ENCODE assay signal across 9 cellular contexts in the genomic region with DNA sequence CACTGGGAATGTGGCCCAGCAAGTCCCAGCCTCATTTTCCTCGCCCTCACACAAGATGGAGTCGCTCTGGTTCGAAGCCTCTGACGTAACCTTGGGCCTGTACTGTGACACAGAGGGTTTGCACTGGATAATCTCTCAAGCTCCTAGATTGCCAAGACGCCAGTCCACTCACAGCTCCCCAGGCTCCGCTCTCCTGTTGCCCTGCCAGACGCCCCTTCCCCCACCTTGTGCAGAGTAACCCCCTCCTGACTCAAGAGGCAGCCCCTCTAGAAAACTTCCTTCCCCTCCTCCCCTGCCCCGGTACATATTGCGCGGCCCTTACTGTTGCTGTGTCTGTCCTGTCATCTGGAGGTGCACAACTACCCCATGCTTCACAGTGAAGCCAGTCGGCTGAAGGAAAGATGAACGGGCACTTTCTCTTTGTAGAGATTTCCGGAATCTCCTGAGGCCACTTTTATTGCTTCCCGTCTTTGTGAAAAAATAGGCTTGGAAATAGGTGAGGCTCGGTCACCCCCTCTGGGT. TPM values are rescaled to one million over a fixed set of nuclear protein-coding genes. Genes with fewer than 3 reads are reported as not detected.
DNase-seq lines count a peak whose midpoint lies in the region; ATAC-seq and TF ChIP-seq lines count a peak whose summit lies in the region.
"Had no signal": no experiment of that assay in that cellular context is flagged by ENCODE, and none has a peak within 500 bp of the region (broad histone marks: within the 10 kb centered on the region; RNA-seq: fewer than 3 reads in every experiment).

No MANE protein-coding gene starts in this region.

- H3K36me3 ChIP-seq in IMR-90 (ENCODE audit: control insufficient read depth, insufficient read depth, low read length) = peaks cover 6% of the 10 kb centered on the region; the same call in 1 of the 2 replicates
- no peaks in the 10 kb centered on the region for H3K36me3 ChIP-seq in endodermal cell (ENCODE audit: control insufficient read depth, insufficient read depth, low read length)
- H3K36me3 ChIP-seq in mucosa of rectum (ENCODE audit: control insufficient read depth in 2 of 2, insufficient read depth in 2 of 2, low read length in 2 of 2) = no peaks in the 10 kb centered on the region
- no peaks in the 10 kb centered on the region for H3K36me3 ChIP-seq in PC-9 (ENCODE audit: low read depth)

- H4K5ac ChIP-seq in IMR-90 (ENCODE audit: low read depth, low read length) = peak overlapping the region; percentile 91

- peak overlapping the region; percentile 66 for H3K4me3 Mint-ChIP-seq in endodermal cell

- peak overlapping the region; percentile 82 for H3K27ac Mint-ChIP-seq in endodermal cell
- H3K27ac Mint-ChIP-seq: activated naive CD4-positive, alpha-beta T cell treated with anti-CD3 and anti-CD28 coated beads, Interleukin-2, amount 50 U/mL, for 72 hours had no signal

- peak overlapping the region; percentile 28; the same call in 1 of the 2 replicates for H2BK120ac ChIP-seq in IMR-90 (ENCODE audit: low read depth, low read length)

- no peak for TF ChIP-seq POLR2A in IMR-90 (IDR thresholded peaks at IDR 0.05; ENCODE audit: low read depth, low read length)

- H2AFZ ChIP-seq in IMR-90 (replicated peaks; ENCODE audit: low read length, poor library complexity) (peak overlapping the region; percentile 93), PC-9 (no peak overlapping the region)

- 0 out of 2 replicates have a peak overlapping the region, but pooled peaks have one; percentile 50 for H3K56ac ChIP-seq in IMR-90 (ENCODE audit: extremely low read depth, insufficient read depth, low read length)

- peak overlapping the region; percentile 91 for H2AK9ac ChIP-seq in IMR-90 (replicated peaks; ENCODE audit: low read depth, low read length, poor library complexity)

- H3K9ac ChIP-seq in IMR-90 (ENCODE audit: low read depth, low read length) = peak overlapping the region; percentile 79
- H3K9ac ChIP-seq in endodermal cell (ENCODE audit: extremely low read depth, low read length, poor library complexity, severe bottlenecking) = peak overlapping the region; percentile 5
- peak overlapping the region; percentile 41 to 67 for H3K9ac ChIP-seq in mucosa of rectum (ENCODE audit: low read depth in 1 of 2, low read length in 2 of 2)

- no peaks in the 10 kb centered on the region for H3K9me3 Mint-ChIP-seq in endodermal cell
- H3K9me3 Mint-ChIP-seq: activated naive CD4-positive, alpha-beta T cell treated with anti-CD3 and anti-CD28 coated beads, Interleukin-2, amount 50 U/mL, for 72 hours had no signal

- dilution Hi-C loops in IMR-90 (cut with HindIII; ENCODE audit: low sequenced_read_pairs, unreplicated experiment) = no loop called here

- no peaks in the 10 kb centered on the region for H3K36me3 Mint-ChIP-seq in endodermal cell (ENCODE audit: low read depth)

- CTCF ChIA-PET in IMR-90 (lab: Yijun Ruan, JAX) (interaction anchor here (1.6 kb wide), 1 partner anchor 9 kb away, joined by 5 read pairs; no protein-coding TSS in a partner anchor), PC-9 (lab: Charles Lee) (no interaction called here)

- 0 out of 3 replicates have a peak overlapping the region, but pooled peaks have one; percentile 4 for H2BK15ac ChIP-seq in IMR-90 (ENCODE audit: low read depth, low read length)

- no peaks in the 10 kb centered on the region for H3K9me3 ChIP-seq in IMR-90 (ENCODE audit: control insufficient read depth, insufficient read depth, low read length)
- no peaks in the 10 kb centered on the region for H3K9me3 ChIP-seq in endodermal cell (ENCODE audit: control insufficient read depth, low read length)
- no peaks in the 10 kb centered on the region for H3K9me3 ChIP-seq in mucosa of rectum (ENCODE audit: control insufficient read depth in 2 of 2, low read length in 2 of 2)
- H3K9me3 ChIP-seq in PC-9 (ENCODE audit: insufficient read depth, low read depth) = no peaks in the 10 kb centered on the region

- 30% methylated on average over 7 of the region's 15 CpGs; no CpG with 5 or more reads in 1 of the 2 experiments for WGBS in IMR-90 (ENCODE audit: extremely low coverage in 2 of 2, insufficient read length in 1 of 2), 2 experiments
- WGBS in endodermal cell (ENCODE audit: insufficient coverage in 1 of 2, insufficient read length in 1 of 2), 2 experiments = 45 to 57% methylated on average over 13 to 15 of the region's 15 CpGs

- in situ Hi-C loops in ACHN (cut with HindIII; ENCODE audit: low pct_ligation_motif_present, low pct_unique_long_range_greater_than_20kb, low sequenced_read_pairs) (loop anchor here (25.0 kb wide), 1 partner anchor 251 kb away; no protein-coding TSS in a partner anchor), IMR-90 (cut with MboI; ENCODE audit: low sequenced_read_pairs) (no loop called here)

- peaks cover 19% of the 10 kb centered on the region for H3K4me1 Mint-ChIP-seq in endodermal cell

- peak overlapping the region; percentile 71 for H3K4ac ChIP-seq in IMR-90 (ENCODE audit: low read depth, low read length)

- peaks cover 12% of the 10 kb centered on the region for H3K27me3 Mint-ChIP-seq in endodermal cell (ENCODE audit: insufficient read depth)

- no peaks in the 10 kb centered on the region for H3K79me2 ChIP-seq in PC-9 (ENCODE audit: low read depth)

- H3F3A ChIP-seq in PC-9 (ENCODE audit: insufficient read depth, low read depth) = no peaks in the 10 kb centered on the region

- H2AK5ac ChIP-seq in IMR-90 (ENCODE audit: low read depth, low read length) = peak overlapping the region; percentile 83

- H2BK20ac ChIP-seq in IMR-90 (ENCODE audit: low read depth, low read length) = peak overlapping the region; percentile 28; the same call in 1 of the 2 replicates

- no peaks in the 10 kb centered on the region for H4K20me1 ChIP-seq in IMR-90 (ENCODE audit: insufficient read depth, low read length)
- H4K20me1 ChIP-seq in PC-9 (ENCODE audit: insufficient read depth) = no peaks in the 10 kb centered on the region

- peak overlapping the region; percentile 59 for H3K14ac ChIP-seq in IMR-90 (replicated peaks; ENCODE audit: low read depth, low read length)

- H3K9me1 ChIP-seq in IMR-90 (ENCODE audit: insufficient read depth, low read length) = peaks cover 9% of the 10 kb centered on the region; the same call in 1 of the 2 replicates

- H3K4me1 ChIP-seq in IMR-90 (ENCODE audit: control insufficient read depth, insufficient read depth, low read length) (peaks cover 5% of the 10 kb centered on the region), endodermal cell (ENCODE audit: control insufficient read depth, insufficient read depth, low read length) (no peaks in the 10 kb centered on the region), mucosa of rectum (ENCODE audit: control insufficient read depth in 2 of 2, insufficient read depth in 2 of 2, low read length in 2 of 2) (peaks cover 2 to 8% of the 10 kb centered on the region in 2 donors), PC-9 (replicated peaks; ENCODE audit: insufficient read depth) (no peaks in the 10 kb centered on the region; the same call in 1 of the 2 replicates)

- H2BK5ac ChIP-seq in IMR-90 (ENCODE audit: low read depth, low read length, poor library complexity, severe bottlenecking) = peak overlapping the region; percentile 84

- H3K79me1 ChIP-seq in IMR-90 (ENCODE audit: low read depth in 1 of 2, low read length in 2 of 2) = peaks cover 3 to 31% of the 10 kb centered on the region in 2 experiments; a peak in 3 of 4 replicates

- peak overlapping the region; percentile 85 to 89 for H4K8ac ChIP-seq in IMR-90 (ENCODE audit: low read depth in 2 of 2, low read length in 2 of 2)

- peak overlapping the region; percentile 82 for H4K91ac ChIP-seq in IMR-90 (ENCODE audit: insufficient read depth, low read depth, low read length)

- DNase-seq in ACHN (peak; percentile 35), IMR-90 (peak; percentile 19), endodermal cell (peak; percentile 67), PC-9 (no peak), NCI-H526 treated with DMSO at 0.1 percent for 48 hours (lab: John Stamatoyannopoulos, UW) (no peak)

- H3K23ac ChIP-seq in IMR-90 (ENCODE audit: low read depth, low read length) = peak overlapping the region; percentile 57

- ATAC-seq in IMR-90 (ENCODE audit: low read depth) = peak; percentile 5
- no peak for ATAC-seq in HG02588 (IDR thresholded peaks at IDR 0.05; ENCODE audit: unreplicated experiment)
- no peak for ATAC-seq in HG03039 (IDR thresholded peaks at IDR 0.05; ENCODE audit: unreplicated experiment)

- intact Hi-C loops in IMR-90 (cut with micrococcal nuclease) = loop anchor here (2.0 kb wide), 1 partner anchor 109 kb away; no protein-coding TSS in a partner anchor
- intact Hi-C loops in PC-9 (cut with micrococcal nuclease; ENCODE audit: unreplicated experiment) = no loop called here

- H3K18ac ChIP-seq in IMR-90 (ENCODE audit: low read depth, low read length) = peak overlapping the region; percentile 55

- H3K27me3 ChIP-seq in IMR-90 (ENCODE audit: control insufficient read depth, insufficient read depth, low read length) (no peaks in the 10 kb centered on the region), endodermal cell (ENCODE audit: control insufficient read depth, insufficient read depth, low read length, poor library complexity, severe bottlenecking) (peaks cover 30% of the 10 kb centered on the region), mucosa of rectum (ENCODE audit: control insufficient read depth in 2 of 2, insufficient read depth in 2 of 2, low read length in 2 of 2) (peaks cover 2% of the 10 kb centered on the region in 2 donors), PC-9 (ENCODE audit: insufficient read depth, low read depth) (no peaks in the 10 kb centered on the region)

- POLR2A ChIA-PET in IMR-90 (lab: Charles Lee; ENCODE audit: unreplicated experiment) (no interaction called here), PC-9 (lab: Charles Lee; ENCODE audit: unreplicated experiment) (interaction anchor here (0.5 kb wide), 1 partner anchor 189 kb away, joined by 3 read pairs; no protein-coding TSS in a partner anchor)

- no peak for TF ChIP-seq RAD21 in IMR-90 (IDR thresholded peaks at IDR 0.05; ENCODE audit: low read length)

- H3K4me3 ChIP-seq in IMR-90 (ENCODE audit: insufficient read depth, low read depth, low read length) = peak overlapping the region; percentile 60
- H3K4me3 ChIP-seq in endodermal cell (ENCODE audit: low read length) = peak overlapping the region; percentile 67
- H3K4me3 ChIP-seq in mucosa of rectum (ENCODE audit: low read length in 2 of 2) = peak overlapping the region; percentile 63 to 66
- H3K4me3 ChIP-seq in PC-9 = no peak overlapping the region

- peak overlapping the region; percentile 92 for H3K4me2 ChIP-seq in IMR-90 (ENCODE audit: low read depth, low read length)
- H3K4me2 ChIP-seq in PC-9 = no peak overlapping the region

- no peak for TF ChIP-seq CTCF in IMR-90 (conservative IDR thresholded peaks at IDR 0.05; ENCODE audit: low read depth, low read length)
- TF ChIP-seq CTCF in endodermal cell (conservative IDR thresholded peaks at IDR 0.05) = no peak
- TF ChIP-seq CTCF in PC-9 (conservative IDR thresholded peaks at IDR 0.05) = no peak

- BruUV-seq in IMR-90 (replicated peaks; lab: Mats Ljungman, UMichigan) (no TSS peak), PC-9 (replicated peaks; lab: Mats Ljungman, UMichigan) (no TSS peak)

- H3K9me2 ChIP-seq in PC-9 (ENCODE audit: insufficient read depth) = no peaks in the 10 kb centered on the region

- H3K27ac ChIP-seq in IMR-90 (ENCODE audit: insufficient read depth, low read length) = peak overlapping the region; percentile 94
- H3K27ac ChIP-seq in endodermal cell (ENCODE audit: low read depth, low read length) = no peak overlapping the region
- peak overlapping the region; percentile 68 to 73 for H3K27ac ChIP-seq in mucosa of rectum (ENCODE audit: low read depth in 2 of 2, low read length in 2 of 2)
- no peak overlapping the region for H3K27ac ChIP-seq in PC-9

RNA-seq across cellular contexts. Expression of a gene that starts 1.0 kb away (rescaled TPM):
- 1.7 and 1.8 TPM in 2 replicates for total RNA-seq in IMR-90 (2012; rRNA removed)
- 3.0 and 3.5 TPM in 2 replicates for polyA plus RNA-seq in IMR-90 (2012; rRNA removed)
- 2.5 and 4.1 TPM in 2 replicates for polyA plus RNA-seq in IMR-90 (2012; cell fraction: cytosol; rRNA removed)
- polyA plus RNA-seq in IMR-90 (2012; cell fraction: nucleus; rRNA removed; ENCODE audit: low replicate concordance) = 4.3 and 9.2 TPM in 2 replicates
- 1 to 10 TPM; 3.3 to 5.8 TPM for total RNA-seq in endodermal cell
- 1.2 TPM for polyA plus RNA-seq in endodermal cell (2013, experiment 1 of 2)
- 1.3 TPM for polyA plus RNA-seq in endodermal cell (2013, experiment 2 of 2)
- total RNA-seq in PC-9 (2021) = 0.15 TPM in 1 of 2 replicates, not detected in the other

Comparison
In these comparisons a context has a peak if more than half of its experiments do, and no peak if none do; other contexts are left out.
1. DNase-seq: peak in ACHN (single experiment), IMR-90 (single experiment) and endodermal cell (single experiment); none in PC-9 (0 of 2) and NCI-H526 treated with DMSO at 0.1 percent for 48 hours (single experiment).
2. H3K27ac ChIP-seq: peak in IMR-90 (single experiment) and mucosa of rectum (2 of 2); none in endodermal cell (single experiment) and PC-9 (single experiment).
3. H3K9ac ChIP-seq: peak in every context shown above with its lines; median percentile 79 in IMR-90; 54 in mucosa of rectum; 5 in endodermal cell.